37 cellular contexts compared by ENCODE assay signal in the genomic region with DNA sequence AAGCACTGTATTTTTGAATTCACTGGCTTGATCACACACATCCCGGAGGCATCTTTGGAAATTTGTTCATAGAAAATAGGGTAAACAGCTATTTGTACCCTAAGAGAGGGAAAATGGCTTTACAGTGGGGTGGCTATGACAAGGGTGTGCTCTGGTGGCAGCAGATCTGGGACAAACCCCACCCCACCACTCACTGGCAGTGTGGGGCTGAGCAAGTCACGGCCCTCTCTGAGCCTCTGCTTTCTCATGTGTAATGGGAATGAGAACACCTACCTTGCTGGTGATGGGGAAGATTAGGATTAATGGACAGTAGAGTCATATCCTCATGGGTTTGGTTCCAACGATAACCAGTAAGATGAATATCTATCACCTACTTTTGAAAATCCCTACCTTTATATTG.
"Had no signal": no experiment of that assay in that cellular context is flagged by ENCODE, and none has a peak within 500 bp of the region (broad histone marks: within the 10 kb centered on the region; RNA-seq: fewer than 3 reads in every experiment).

No MANE protein-coding gene starts in this region.

- H3K27ac ChIP-seq: ascending aorta, cardiac muscle cell, VCaP had no signal

- H3K4me3 ChIP-seq: ascending aorta, cardiac muscle cell had no signal

- H3K36me3 ChIP-seq: ascending aorta, cardiac muscle cell had no signal

- H3K4me3 Mint-ChIP-seq: activated CD4-positive, alpha-beta memory T cell treated with anti-CD3 and anti-CD28 coated beads, Interleukin-2, amount 10 ng/mL, durations not matched to agents 7 days and 5 days; activated CD4-positive, alpha-beta T cell treated with anti-CD3 and anti-CD28 coated beads for 36 hours; activated CD4-positive, alpha-beta T cell treated with anti-CD3 and anti-CD28 coated beads, Interleukin-2, amount 10 ng/mL, durations not matched to agents 7 days and 5 days; activated CD8-positive, alpha-beta memory T cell treated with anti-CD3 and anti-CD28 coated beads, Interleukin-2, amount 10 ng/mL, durations not matched to agents 7 days and 5 days; activated CD8-positive, alpha-beta T cell treated with anti-CD3 and anti-CD28 coated beads, Interleukin-2, amount 10 ng/mL, durations not matched to agents 7 days and 5 days; activated naive CD4-positive, alpha-beta T cell treated with anti-CD3 and anti-CD28 coated beads, Interleukin-2, amount 10 ng/mL, durations not matched to agents 7 days and 5 days; activated naive CD4-positive, alpha-beta T cell treated with anti-CD3 and anti-CD28 coated beads, Interleukin-2, amount 50 U/mL, for 24 hours; activated naive CD8-positive, alpha-beta T cell; activated naive CD8-positive, alpha-beta T cell treated with anti-CD3 and anti-CD28 coated beads, Interleukin-2, amount 10 ng/mL, durations not matched to agents 7 days and 5 days; activated naive CD8-positive, alpha-beta T cell treated with anti-CD3 and anti-CD28 coated beads, Interleukin-2, amount 50 U/mL, for 24 hours; activated T-cell treated with anti-CD3 and anti-CD28 coated beads, Interleukin-2, amount 50 U/mL, for 24 hours; brain; central memory CD8-positive, alpha-beta T cell; T-helper 1 cell treated with Interleukin-12 subunit alpha and Interleukin-12 subunit beta and Interleukin-4 antibody, amounts not matched to agents 30 μg/mL and 1 μg/mL, for 36 hours; T-helper 2 cell treated with Interferon-gamma antibody and Interleukin-4, amounts not matched to agents 5 μg/mL and 100 μg/mL, for 36 hours; WTC11 had no signal

- H3K36me3 Mint-ChIP-seq: activated CD8-positive, alpha-beta memory T cell treated with anti-CD3 and anti-CD28 coated beads, Interleukin-2, amount 10 ng/mL, durations not matched to agents 7 days and 5 days; activated naive CD4-positive, alpha-beta T cell treated with anti-CD3 and anti-CD28 coated beads, Interleukin-2, amount 10 ng/mL, durations not matched to agents 7 days and 5 days; activated naive CD4-positive, alpha-beta T cell treated with anti-CD3 and anti-CD28 coated beads, Interleukin-2, amount 50 U/mL, for 24 hours; activated naive CD8-positive, alpha-beta T cell; activated naive CD8-positive, alpha-beta T cell treated with anti-CD3 and anti-CD28 coated beads, Interleukin-2, amount 10 ng/mL, durations not matched to agents 7 days and 5 days; WTC11 had no signal

- H3K4me1 Mint-ChIP-seq: activated CD4-positive, alpha-beta memory T cell treated with anti-CD3 and anti-CD28 coated beads, Interleukin-2, amount 10 ng/mL, durations not matched to agents 7 days and 5 days; activated CD4-positive, alpha-beta T cell treated with anti-CD3 and anti-CD28 coated beads for 36 hours; activated CD4-positive, alpha-beta T cell treated with anti-CD3 and anti-CD28 coated beads, Interleukin-2, amount 10 ng/mL, durations not matched to agents 7 days and 5 days; activated CD8-positive, alpha-beta memory T cell treated with anti-CD3 and anti-CD28 coated beads, Interleukin-2, amount 10 ng/mL, durations not matched to agents 7 days and 5 days; activated naive CD4-positive, alpha-beta T cell treated with anti-CD3 and anti-CD28 coated beads, Interleukin-2, amount 10 ng/mL, durations not matched to agents 7 days and 5 days; activated naive CD4-positive, alpha-beta T cell treated with anti-CD3 and anti-CD28 coated beads, Interleukin-2, amount 50 U/mL, for 24 hours; activated naive CD8-positive, alpha-beta T cell treated with anti-CD3 and anti-CD28 coated beads, Interleukin-2, amount 10 ng/mL, durations not matched to agents 7 days and 5 days; activated naive CD8-positive, alpha-beta T cell treated with anti-CD3 and anti-CD28 coated beads, Interleukin-2, amount 50 U/mL, for 24 hours; central memory CD8-positive, alpha-beta T cell had no signal

- H3K27ac Mint-ChIP-seq: activated CD4-positive, alpha-beta memory T cell treated with anti-CD3 and anti-CD28 coated beads, Interleukin-2, amount 10 ng/mL, durations not matched to agents 7 days and 5 days; activated CD4-positive, alpha-beta T cell treated with anti-CD3 and anti-CD28 coated beads for 36 hours; activated CD4-positive, alpha-beta T cell treated with anti-CD3 and anti-CD28 coated beads, Interleukin-2, amount 10 ng/mL, durations not matched to agents 7 days and 5 days; activated CD8-positive, alpha-beta memory T cell treated with anti-CD3 and anti-CD28 coated beads, Interleukin-2, amount 10 ng/mL, durations not matched to agents 7 days and 5 days; activated CD8-positive, alpha-beta T cell treated with anti-CD3 and anti-CD28 coated beads, Interleukin-2, amount 10 ng/mL, durations not matched to agents 7 days and 5 days; activated naive CD4-positive, alpha-beta T cell treated with anti-CD3 and anti-CD28 coated beads, Interleukin-2, amount 10 ng/mL, durations not matched to agents 7 days and 5 days; activated naive CD4-positive, alpha-beta T cell treated with anti-CD3 and anti-CD28 coated beads, Interleukin-2, amount 50 U/mL, for 24 hours; activated naive CD8-positive, alpha-beta T cell; activated naive CD8-positive, alpha-beta T cell treated with anti-CD3 and anti-CD28 coated beads, Interleukin-2, amount 10 ng/mL, durations not matched to agents 7 days and 5 days; activated naive CD8-positive, alpha-beta T cell treated with anti-CD3 and anti-CD28 coated beads, Interleukin-2, amount 50 U/mL, for 24 hours; activated T-cell treated with anti-CD3 and anti-CD28 coated beads, Interleukin-2, amount 50 U/mL, for 24 hours; activated T-helper 2 cell treated with anti-CD3 and anti-CD28 coated beads, Interferon-gamma antibody, Interleukin-2, Interleukin-4, amounts not matched to agents 10 μg/mL and 5 μg/mL and 100 μg/mL, durations not matched to agents 14 hours and 24 hours and 36 hours; T-helper 1 cell treated with Interleukin-12 subunit alpha and Interleukin-12 subunit beta and Interleukin-4 antibody, amounts not matched to agents 30 μg/mL and 1 μg/mL, for 36 hours; T-helper 2 cell treated with Interferon-gamma antibody and Interleukin-4, amounts not matched to agents 5 μg/mL and 100 μg/mL, for 36 hours had no signal

- H3K9me3 Mint-ChIP-seq: activated CD4-positive, alpha-beta memory T cell treated with anti-CD3 and anti-CD28 coated beads, Interleukin-2, amount 10 ng/mL, durations not matched to agents 7 days and 5 days; activated CD4-positive, alpha-beta T cell treated with anti-CD3 and anti-CD28 coated beads, Interleukin-2, amount 10 ng/mL, durations not matched to agents 7 days and 5 days; activated naive CD4-positive, alpha-beta T cell treated with anti-CD3 and anti-CD28 coated beads, Interleukin-2, amount 10 ng/mL, durations not matched to agents 7 days and 5 days; activated naive CD4-positive, alpha-beta T cell treated with anti-CD3 and anti-CD28 coated beads, Interleukin-2, amount 50 U/mL, for 24 hours; activated naive CD8-positive, alpha-beta T cell treated with anti-CD3 and anti-CD28 coated beads, Interleukin-2, amount 10 ng/mL, durations not matched to agents 7 days and 5 days; activated naive CD8-positive, alpha-beta T cell treated with anti-CD3 and anti-CD28 coated beads, Interleukin-2, amount 50 U/mL, for 24 hours; activated T-cell treated with anti-CD3 and anti-CD28 coated beads, Interleukin-2, amount 50 U/mL, for 24 hours; activated T-helper 2 cell treated with anti-CD3 and anti-CD28 coated beads, Interferon-gamma antibody, Interleukin-2, Interleukin-4, amounts not matched to agents 10 μg/mL and 5 μg/mL and 100 μg/mL, durations not matched to agents 14 hours and 24 hours and 36 hours; central memory CD8-positive, alpha-beta T cell; T-helper 1 cell treated with Interleukin-12 subunit alpha and Interleukin-12 subunit beta and Interleukin-4 antibody, amounts not matched to agents 30 μg/mL and 1 μg/mL, for 36 hours; T-helper 2 cell treated with Interferon-gamma antibody and Interleukin-4, amounts not matched to agents 5 μg/mL and 100 μg/mL, for 36 hours had no signal

- DNase-seq: activated CD4-positive, alpha-beta memory T cell treated with anti-CD3 and anti-CD28 coated beads, Interleukin-2, amount 10 ng/mL, durations not matched to agents 7 days and 5 days; activated CD4-positive, alpha-beta T cell treated with anti-CD3 and anti-CD28 coated beads for 1 hour; activated CD4-positive, alpha-beta T cell treated with anti-CD3 and anti-CD28 coated beads for 36 hours; activated CD4-positive, alpha-beta T cell treated with anti-CD3 and anti-CD28 coated beads for 48 hours; activated CD4-positive, alpha-beta T cell treated with anti-CD3 and anti-CD28 coated beads, Interleukin-2, amount 10 ng/mL, durations not matched to agents 7 days and 5 days; activated CD4-positive, alpha-beta T cell treated with anti-CD3 and anti-CD28 coated beads, Interleukin-2, amount 50 U/mL, for 48 hours; activated CD4-positive, CD25-positive, alpha-beta regulatory T cell; activated CD8-positive, alpha-beta memory T cell treated with anti-CD3 and anti-CD28 coated beads for 24 hours; activated CD8-positive, alpha-beta memory T cell treated with anti-CD3 and anti-CD28 coated beads, Interleukin-2, amount 10 ng/mL, durations not matched to agents 7 days and 5 days; activated CD8-positive, alpha-beta memory T cell treated with anti-CD3 and anti-CD28 coated beads, Interleukin-2, amount 50 U/mL, for 48 hours; activated CD8-positive, alpha-beta T cell treated with anti-CD3 and anti-CD28 coated beads, Interleukin-2, amount 10 ng/mL, durations not matched to agents 7 days and 5 days; activated effector memory CD4-positive, alpha-beta T cell treated with Interleukin-2 at 50 U/mL for 16 hours; activated gamma-delta T cell; activated naive CD4-positive, alpha-beta T cell treated with anti-CD3 and anti-CD28 coated beads, Interleukin-2, amount 10 ng/mL, durations not matched to agents 7 days and 5 days; activated naive CD4-positive, alpha-beta T cell treated with Interleukin-2 at 50 U/mL for 16 hours; activated naive CD8-positive, alpha-beta T cell treated with anti-CD3 and anti-CD28 coated beads, Interleukin-2, amount 10 ng/mL, durations not matched to agents 7 days and 5 days; activated naive CD8-positive, alpha-beta T cell treated with anti-CD3 and anti-CD28 coated beads, Interleukin-2, amount 50 U/mL, for 24 hours; activated T-cell treated with anti-CD3 and anti-CD28 coated beads, Interleukin-2, amount 50 U/mL, for 24 hours; activated T-cell treated with anti-CD3 and anti-CD28 coated beads, Interleukin-2, amount 50 U/mL, for 48 hours; amygdala; anterior cingulate cortex; cerebellar nuclear complex; T-helper 1 cell; T-helper 2 cell; T-helper 9 cell had no signal

- H3K27me3 ChIP-seq: ascending aorta, cardiac muscle cell had no signal

- ATAC-seq: activated CD4-positive, alpha-beta T cell treated with anti-CD3 and anti-CD28 coated beads for 36 hours; activated CD4-positive, CD25-positive, alpha-beta regulatory T cell treated with anti-CD3 and anti-CD28 coated beads, Interleukin-2, amount 50 U/mL, for 24 hours; activated CD8-positive, alpha-beta memory T cell treated with anti-CD3 and anti-CD28 coated beads, Interleukin-2, amount 10 ng/mL, durations not matched to agents 7 days and 5 days; activated CD8-positive, alpha-beta T cell treated with anti-CD3 and anti-CD28 coated beads, Interleukin-2, amount 10 ng/mL, durations not matched to agents 7 days and 5 days; activated naive CD8-positive, alpha-beta T cell treated with anti-CD3 and anti-CD28 coated beads, Interleukin-2, amount 50 U/mL, for 24 hours; WTC11 had no signal

- H3K9me3 ChIP-seq: ascending aorta had no signal
